ENCODE assay signal across 19 cellular contexts in genomic region chr2:7109558-7109935, GRCh38.
"Had no signal": no experiment of that assay in that cellular context is flagged by ENCODE, and none has a peak within 500 bp of the region (broad histone marks: within the 10 kb centered on the region; RNA-seq: fewer than 3 reads in every experiment).

No MANE protein-coding gene starts in this region.

- ATAC-seq: effector memory CD8-positive, alpha-beta T cell; foreskin keratinocyte; heart right ventricle; lower lobe of right lung; natural killer cell had no signal

- H3K36me3 Mint-ChIP-seq: memory B cell had no signal

- H3K4me1 Mint-ChIP-seq: memory B cell, mesothelial cell of epicardium had no signal

- H3K27me3 ChIP-seq: foreskin keratinocyte, heart right ventricle, right atrium auricular region, stomach had no signal

- H3K36me3 ChIP-seq: heart right ventricle, left ventricle myocardium inferior, lower lobe of right lung, right atrium auricular region, stomach had no signal

- DNase-seq: cerebellar nuclear complex; effector memory CD8-positive, alpha-beta T cell; foreskin keratinocyte; heart right ventricle; islet precursor cell; left ventricle myocardium inferior; lower lobe of right lung; natural killer cell; posterior cingulate gyrus; small intestine; stimulated activated CD4-positive, alpha-beta T cell treated with anti-CD3 and anti-CD28 coated beads, Interleukin-12 subunit alpha, Interleukin-12 subunit beta, amount 100 ng/mL, for 4 hours; stimulated activated naive CD4-positive, alpha-beta T cell; stomach; substantia nigra; trophoblast cell had no signal

- H3K4me3 Mint-ChIP-seq: dendritic cell treated with granulocyte-macrophage colony-stimulating factor and Interleukin-4, amounts not matched to agents 40 ng/mL and 50 ng/mL, for 4 days; effector memory CD8-positive, alpha-beta T cell; memory B cell; mesothelial cell of epicardium; natural killer cell had no signal

- H3K9me3 ChIP-seq: lower lobe of right lung had no signal

- H3K27ac ChIP-seq: foreskin keratinocyte, heart right ventricle, left ventricle myocardium inferior, lower lobe of right lung, right atrium auricular region, stomach had no signal

- H3K4me1 ChIP-seq: foreskin keratinocyte, heart right ventricle, left ventricle myocardium inferior, lower lobe of right lung, right atrium auricular region, stomach had no signal

- H3K4me3 ChIP-seq: heart right ventricle, left ventricle myocardium inferior, lower lobe of right lung, right atrium auricular region, stomach had no signal

- H3K27me3 Mint-ChIP-seq: dendritic cell treated with granulocyte-macrophage colony-stimulating factor and Interleukin-4, amounts not matched to agents 40 ng/mL and 50 ng/mL, for 4 days had no signal

- H3K9me3 Mint-ChIP-seq: effector memory CD8-positive, alpha-beta T cell; memory B cell had no signal

- H3K27ac Mint-ChIP-seq: dendritic cell treated with granulocyte-macrophage colony-stimulating factor and Interleukin-4, amounts not matched to agents 40 ng/mL and 50 ng/mL, for 4 days; effector memory CD8-positive, alpha-beta T cell; memory B cell; mesothelial cell of epicardium; natural killer cell had no signal
